In genomic region chr2:54402350-54402749, GRCh38 we compare ENCODE assay signal across 12 cellular contexts. TPM values are rescaled to one million over a fixed set of nuclear protein-coding genes. Genes with fewer than 3 reads are reported as not detected.
DNase-seq lines count a peak whose midpoint lies in the region; ATAC-seq, FAIRE-seq and TF ChIP-seq lines count a peak whose summit lies in the region.
"Had no signal": no experiment of that assay in that cellular context is flagged by ENCODE, and none has a peak within 500 bp of the region (broad histone marks: within the 10 kb centered on the region; RNA-seq: fewer than 3 reads in every experiment).

No MANE protein-coding gene starts in this region.

- in situ Hi-C loops in astrocyte of the spinal cord (cut with HindIII; ENCODE audit: low sequenced_read_pairs) = no loop called here

- peak; percentile 99 for FAIRE-seq in H54 (lab: Jason Lieb, UNC)

- H3K4me3 ChIP-seq in astrocyte of the spinal cord (ENCODE audit: low read depth, low read length) = no peak overlapping the region

- H3K27ac Mint-ChIP-seq in CD14-positive monocyte = no peak overlapping the region
- H3K27ac Mint-ChIP-seq: mesothelial cell of epicardium had no signal

- peak; percentile 51 for DNase-seq in H54 (ENCODE audit: insufficient read length, low spot score)
- DNase-seq in astrocyte of the spinal cord (ENCODE audit: low read depth, low spot score) = peak; percentile 56
- peak; percentile 40 for DNase-seq in iPS-NIHi7 (ENCODE audit: extremely low spot score)
- peak; percentile 85 for DNase-seq in smooth muscle cell of the brain vasculature (ENCODE audit: low read depth, low spot score)
- no peak for DNase-seq in NCI-H1436 (lab: John Stamatoyannopoulos, UW)
- no peak for DNase-seq in CD14-positive monocyte (ENCODE audit: low spot score)
- DNase-seq: effector memory CD4-positive, alpha-beta T cell; NCI-H526; T-helper 9 cell had no signal

- no peak for ATAC-seq in GM19324 (IDR thresholded peaks at IDR 0.05; ENCODE audit: low FRiP score, unreplicated experiment)
- ATAC-seq in GM21423 (IDR thresholded peaks at IDR 0.05; ENCODE audit: unreplicated experiment) = no peak

- TF ChIP-seq POLR2A in H54 (IDR thresholded peaks at IDR 0.05; ENCODE audit: low read depth, low read length) = no peak

- TF ChIP-seq CTCF in astrocyte of the spinal cord (IDR thresholded peaks at IDR 0.05; ENCODE audit: low read depth, low read length) (no peak), CD14-positive monocyte (IDR thresholded peaks at IDR 0.05) (no peak)

- intact Hi-C loops in CD14-positive monocyte (cut with micrococcal nuclease) = no loop called here

- peaks cover 10% of the 10 kb centered on the region for H3K4me1 Mint-ChIP-seq in CD14-positive monocyte

- peak overlapping the region in 1 of 2 donors; percentile 62 for H3K4me3 Mint-ChIP-seq in CD14-positive monocyte
- H3K4me3 Mint-ChIP-seq: mesothelial cell of epicardium had no signal

- H3K27me3 Mint-ChIP-seq in CD14-positive monocyte (ENCODE audit: low read depth in 3 of 3) = peaks cover 30 to 46% (median 44%) of the 10 kb centered on the region in 3 donors

- no peaks in the 10 kb centered on the region for H3K9me3 Mint-ChIP-seq in CD14-positive monocyte
- H3K9me3 Mint-ChIP-seq: mesothelial cell of epicardium had no signal

- H3K36me3 Mint-ChIP-seq in CD14-positive monocyte = no peaks in the 10 kb centered on the region
- H3K36me3 Mint-ChIP-seq: mesothelial cell of epicardium had no signal

RNA-seq across cellular contexts. Expression of gene SPTBN1, which starts 53.8 kb away (rescaled TPM):
- 1 to 10 TPM in 1 of 2 donors, under 1 TPM in 1; 0.79 to 1.7 TPM for polyA plus RNA-seq in CD14-positive monocyte

Comparison
In these comparisons a context has a peak if more than half of its experiments do, and no peak if none do; other contexts are left out.
1. DNase-seq: peak in H54 (single experiment), astrocyte of the spinal cord (single experiment), iPS-NIHi7 (single experiment) and smooth muscle cell of the brain vasculature (single experiment); none in NCI-H1436 (single experiment) and CD14-positive monocyte (single experiment).